Comparison of ENCODE assay signal across 16 cellular contexts in the genomic region with DNA sequence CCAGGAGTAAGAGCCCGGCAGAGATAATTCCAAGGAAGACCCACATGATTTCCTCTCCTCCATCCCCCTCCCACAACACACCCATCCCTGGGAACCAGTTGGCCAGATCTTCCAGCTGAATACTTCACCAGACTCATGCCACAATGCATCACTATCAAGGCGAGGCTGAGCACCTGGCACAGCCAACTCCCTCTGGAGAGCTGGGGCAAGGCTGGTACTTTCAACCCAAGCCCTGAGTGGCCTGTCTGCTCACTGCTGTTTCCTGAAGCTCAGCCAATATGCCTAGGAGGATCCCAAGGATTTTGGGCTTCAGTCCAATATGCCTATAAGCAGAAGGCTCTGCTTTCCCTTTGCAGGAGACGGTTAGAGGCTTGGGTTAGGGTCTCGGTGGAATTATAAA.
A peak's percentile ranks its signal among the peaks of the same experiment; 100 is the strongest.
DNase-seq lines count a peak whose midpoint lies in the region; ATAC-seq and TF ChIP-seq lines count a peak whose summit lies in the region.
"Had no signal": no experiment of that assay in that cellular context is flagged by ENCODE, and none has a peak within 500 bp of the region (broad histone marks: within the 10 kb centered on the region; RNA-seq: fewer than 3 reads in every experiment).

No MANE protein-coding gene starts in this region.

- no peak overlapping the region for H3K9ac ChIP-seq in H9 (ENCODE audit: extremely low read depth, insufficient read length, low read length)
- H3K9ac ChIP-seq: KMS-11 had no signal

- no peak overlapping the region for H3K18ac ChIP-seq in H9 (ENCODE audit: insufficient read length, low read depth, low read length)

- no peak overlapping the region for H3K4me2 ChIP-seq in H9 (ENCODE audit: insufficient read depth, insufficient read length, low read length)
- H3K4me2 ChIP-seq: KMS-11 had no signal

- H2BK120ac ChIP-seq in H9 (ENCODE audit: low read depth, low read length, poor library complexity, severe bottlenecking): no peak overlapping the region

- H3K79me2 ChIP-seq in H9 (ENCODE audit: insufficient read depth, low read length): no peaks in the 10 kb centered on the region

- no peaks in the 10 kb centered on the region for H3K4me1 Mint-ChIP-seq in H9

- DNase-seq in NCI-H2196 (lab: John Stamatoyannopoulos, UW; ENCODE audit: unreplicated experiment) (peak; percentile 2), NCI-H2196 treated with DMSO at 0.1 percent for 48 hours (lab: John Stamatoyannopoulos, UW; ENCODE audit: unreplicated experiment) (no peak), NCI-H446 treated with DMSO at 0.1 percent for 48 hours (lab: John Stamatoyannopoulos, UW) (peak; percentile 96), left lobe of liver (ENCODE audit: low spot score) (no peak), H9 (no peak), HuH-7.5 (ENCODE audit: low spot score) (no peak), NCI-H526 treated with DMSO at 0.1 percent for 48 hours (lab: John Stamatoyannopoulos, UW) (no peak)
- DNase-seq: DMS53, MG63, NCI-H1417 treated with DMSO at 0.1 percent for 48 hours, NCI-H748 treated with DMSO at 0.1 percent for 48 hours, SHP77 had no signal

- H4K91ac ChIP-seq in H9 (ENCODE audit: insufficient read length, low read depth, low read length): no peak overlapping the region

- H4K8ac ChIP-seq in H9 (replicated peaks; ENCODE audit: insufficient read length, low read depth, low read length): no peak overlapping the region

- H3K23me2 ChIP-seq in H9 (ENCODE audit: insufficient read length, low read depth, low read length, poor library complexity, severe bottlenecking): no peaks in the 10 kb centered on the region

- H3K36me3 Mint-ChIP-seq in H9 (ENCODE audit: insufficient read depth in 1 of 3, low read depth in 3 of 3): peaks cover 7 to 10% (median 7%) of the 10 kb centered on the region in 3 experiments

- TF ChIP-seq CTCF in H9 (conservative IDR thresholded peaks at IDR 0.05): no peak

- H3K79me1 ChIP-seq in H9 (ENCODE audit: insufficient read depth, low read depth, low read length, poor library complexity, severe bottlenecking): no peaks in the 10 kb centered on the region

- no peaks in the 10 kb centered on the region for H3K27me3 ChIP-seq in H9 (ENCODE audit: insufficient read depth, low read length)
- H3K27me3 ChIP-seq: MG63 had no signal

- H3K27ac ChIP-seq in H9 (ENCODE audit: insufficient read length, low read depth, low read length): no peak overlapping the region
- H3K27ac ChIP-seq: KMS-11 had no signal

- H3T11ph ChIP-seq in H9 (ENCODE audit: low read length): no peak overlapping the region

- no peak overlapping the region for H3K4me3 Mint-ChIP-seq in H9

- no peak overlapping the region for H3K14ac ChIP-seq in H9 (ENCODE audit: insufficient read depth, low read length)

- no peak overlapping the region for H2AFZ ChIP-seq in H9 (ENCODE audit: low read length)

- no peak overlapping the region for H2BK20ac ChIP-seq in H9 (ENCODE audit: low read depth, low read length, poor library complexity, severe bottlenecking)

- H3K9me3 ChIP-seq in H9 (ENCODE audit: control insufficient read depth, low read depth, low read length): no peaks in the 10 kb centered on the region
- H3K9me3 ChIP-seq: MG63 had no signal

- peaks cover 19 to 30% of the 10 kb centered on the region in 2 experiments for H3K9me3 Mint-ChIP-seq in H9

- no peak overlapping the region for H3K23ac ChIP-seq in H9 (ENCODE audit: insufficient read length, low read depth, low read length)

- peaks cover 6% of the 10 kb centered on the region for H3K27me3 Mint-ChIP-seq in H9 (ENCODE audit: low read depth)

- no peak overlapping the region for H3K4ac ChIP-seq in H9 (ENCODE audit: low read depth, low read length)

- H4K5ac ChIP-seq in H9 (ENCODE audit: insufficient read length, low read depth, low read length): no peak overlapping the region

- H2AK5ac ChIP-seq in H9 (ENCODE audit: insufficient read length, low read length): no peak overlapping the region

- WGBS in H9 (ENCODE audit: extremely low coverage, insufficient read length, low lambda C conversion rate): no CpG with 5 or more reads among the region's 4 CpGs

- ATAC-seq in left lobe of liver (peak; percentile 10), HG03108 (IDR thresholded peaks at IDR 0.05; ENCODE audit: unreplicated experiment) (no peak)
- ATAC-seq: Panc1, SK-N-SH treated with all-trans-retinoic acid at 6 μM for 48 hours had no signal

- H2BK12ac ChIP-seq in H9 (ENCODE audit: insufficient read length, low read depth, low read length): no peak overlapping the region

- no peaks in the 10 kb centered on the region for H4K20me1 ChIP-seq in H9 (ENCODE audit: control insufficient read depth, insufficient read depth, insufficient read length)

- no peak overlapping the region for H3K56ac ChIP-seq in H9 (ENCODE audit: insufficient read length, low read depth, low read length)

- H3K4me1 ChIP-seq in H9 (ENCODE audit: insufficient read depth, low read length): no peaks in the 10 kb centered on the region

- H2BK5ac ChIP-seq in H9 (ENCODE audit: insufficient read length, low read length): no peak overlapping the region

- H3K27ac Mint-ChIP-seq in H9: peak overlapping the region in 1 of 3 experiments; percentile 59; a peak in 1 of 7 replicates

- no peak overlapping the region for H2BK15ac ChIP-seq in H9 (ENCODE audit: low read depth, low read length)

Comparison
In these comparisons a context has a peak if more than half of its experiments do, and no peak if none do; other contexts are left out.
1. DNase-seq: peak in NCI-H2196 (single experiment) and NCI-H446 treated with DMSO at 0.1 percent for 48 hours (single experiment); none in NCI-H2196 treated with DMSO at 0.1 percent for 48 hours (single experiment), left lobe of liver (single experiment), H9 (single experiment), HuH-7.5 (single experiment) and NCI-H526 treated with DMSO at 0.1 percent for 48 hours (single experiment).